ENCODE assay signal across 16 cellular contexts in genomic region chr19:35860436-35860817, GRCh38. TPM values are rescaled to one million over a fixed set of nuclear protein-coding genes. Genes with fewer than 3 reads are reported as not detected.
"Had no signal": no experiment of that assay in that cellular context is flagged by ENCODE, and none has a peak within 500 bp of the region (broad histone marks: within the 10 kb centered on the region; RNA-seq: fewer than 3 reads in every experiment).

No MANE protein-coding gene starts in this region.

- ATAC-seq: activated CD8-positive, alpha-beta memory T cell treated with anti-CD3 and anti-CD28 coated beads, Interleukin-2, amount 10 ng/mL, durations not matched to agents 7 days and 5 days; stimulated activated effector memory CD8-positive, alpha-beta T cell treated with anti-CD3 and anti-CD28 coated beads, Interleukin-12 subunit alpha, Interleukin-12 subunit beta, amount 100 ng/mL, for 72 hours had no signal

- H3K36me3 ChIP-seq: brain microvascular endothelial cell, thyroid gland, vagina had no signal

- H3K27me3 ChIP-seq: thyroid gland had no signal

- H3K9me3 ChIP-seq: thyroid gland, vagina had no signal

- H3K27ac ChIP-seq: brain microvascular endothelial cell, thyroid gland, vagina had no signal

- H3K4me3 ChIP-seq: thyroid gland, vagina had no signal

- DNase-seq: activated CD4-positive, CD25-positive, alpha-beta regulatory T cell; activated CD8-positive, alpha-beta memory T cell treated with anti-CD3 and anti-CD28 coated beads, Interleukin-2, amount 10 ng/mL, durations not matched to agents 7 days and 5 days; activated gamma-delta T cell; activated naive CD8-positive, alpha-beta T cell treated with anti-CD3 and anti-CD28 coated beads for 36 hours; activated T-cell treated with anti-CD3 and anti-CD28 coated beads, Interleukin-2, amount 50 U/mL, for 24 hours; brain microvascular endothelial cell; kidney glomerular epithelial cell; naive B cell; nucleus accumbens; T-helper 2 cell had no signal

RNA-seq across cellular contexts. Expression of gene KIRREL2, which starts 3.7 kb away (rescaled TPM):
- total RNA-seq: posterior vena cava, vagina had no signal

RNA-seq across cellular contexts. Expression of gene NPHS1, which starts 8.1 kb away (rescaled TPM):
- total RNA-seq: activated CD8-positive, alpha-beta memory T cell treated with anti-CD3 and anti-CD28 coated beads, Interleukin-2, amount 10 ng/mL, durations not matched to agents 7 days and 5 days; lower leg skin; posterior vena cava; thyroid gland; vagina had no signal
- polyA plus RNA-seq: esophagus had no signal
